Comparison of ENCODE assay signal across 9 cellular contexts in genomic region chrX:41457618-41458192, GRCh38. TPM values are rescaled to one million over a fixed set of nuclear protein-coding genes. Genes with fewer than 3 reads are reported as not detected.
A peak's percentile ranks its signal among the peaks of the same experiment; 100 is the strongest.
DNase-seq lines count a peak whose midpoint lies in the region; ATAC-seq and TF ChIP-seq lines count a peak whose summit lies in the region.
"Had no signal": no experiment of that assay in that cellular context is flagged by ENCODE, and none has a peak within 500 bp of the region (broad histone marks: within the 10 kb centered on the region; RNA-seq: fewer than 3 reads in every experiment).

No MANE protein-coding gene starts in this region.

- peaks cover 5% of the 10 kb centered on the region for H3K4me1 Mint-ChIP-seq in nephron progenitor cell

- H3K4me1 ChIP-seq in SJCRH30 = no peaks in the 10 kb centered on the region; the same call in 1 of the 2 replicates
- no peaks in the 10 kb centered on the region for H3K4me1 ChIP-seq in foreskin keratinocyte
- H3K4me1 ChIP-seq in prostate gland (replicated peaks) = no peaks in the 10 kb centered on the region

- peaks cover 45% of the 10 kb centered on the region for H3K9me3 Mint-ChIP-seq in nephron progenitor cell

- WGBS in prostate gland = 70% methylated on average over 7 of the region's 7 CpGs

- intact Hi-C loops in prostate gland (cut with DNase I) = no loop called here

- DNase-seq in GM06990 (ENCODE audit: extremely low read depth, insufficient read length) (no peak), SJCRH30 (peak; percentile 49 to 71), foreskin keratinocyte (no peak), mucosa of gallbladder (ENCODE audit: low spot score) (no peak), nephron progenitor cell (no peak), prostate gland (ENCODE audit: low spot score) (no peak)

- H3K27me3 ChIP-seq in GM06990 (replicated peaks; ENCODE audit: control insufficient read depth, insufficient read depth, low read length) (no peaks in the 10 kb centered on the region), SJCRH30 (no peaks in the 10 kb centered on the region), foreskin keratinocyte (no peaks in the 10 kb centered on the region), prostate gland (replicated peaks; ENCODE audit: insufficient read depth) (no peaks in the 10 kb centered on the region)

- H3K27ac ChIP-seq in SJCRH30 (peak overlapping the region; percentile 41; the same call in 1 of the 2 replicates), foreskin keratinocyte (no peak overlapping the region), prostate gland (no peak overlapping the region)

- ATAC-seq in GM21529 (IDR thresholded peaks at IDR 0.05; ENCODE audit: unreplicated experiment) (peak; percentile 59), foreskin keratinocyte (no peak), GM19351 (IDR thresholded peaks at IDR 0.05; ENCODE audit: unreplicated experiment) (no peak)

- no peaks in the 10 kb centered on the region for H3K36me3 Mint-ChIP-seq in nephron progenitor cell (ENCODE audit: low read depth)

- no peak for TF ChIP-seq POLR2A in prostate gland (IDR thresholded peaks at IDR 0.05)

- H3K4me3 ChIP-seq in GM06990 (replicated peaks; ENCODE audit: low read depth, low read length) (no peak overlapping the region), SJCRH30 (no peak overlapping the region), prostate gland (no peak overlapping the region)

- TF ChIP-seq CTCF in GM06990 (IDR thresholded peaks at IDR 0.05; ENCODE audit: insufficient read depth, low read length, poor library complexity, severe bottlenecking) = peak; percentile 19
- peak; percentile 29 for TF ChIP-seq CTCF in foreskin keratinocyte (conservative IDR thresholded peaks at IDR 0.05)
- no peak for TF ChIP-seq CTCF in nephron progenitor cell (IDR thresholded peaks at IDR 0.05)
- TF ChIP-seq CTCF in prostate gland (IDR thresholded peaks at IDR 0.05) = no peak

- H3K4me3 Mint-ChIP-seq in nephron progenitor cell = no peak overlapping the region

- peaks cover 7% of the 10 kb centered on the region for H3K27me3 Mint-ChIP-seq in nephron progenitor cell (ENCODE audit: low read depth, poor library complexity)

- H3K36me3 ChIP-seq in GM06990 (ENCODE audit: control insufficient read depth, insufficient read depth, low read length) (no peaks in the 10 kb centered on the region), SJCRH30 (no peaks in the 10 kb centered on the region), prostate gland (no peaks in the 10 kb centered on the region)

- H3K27ac Mint-ChIP-seq in nephron progenitor cell = no peak overlapping the region

- H3K9me3 ChIP-seq in SJCRH30 (replicated peaks) (no peaks in the 10 kb centered on the region), prostate gland (no peaks in the 10 kb centered on the region)

RNA-seq across cellular contexts. Expression of gene NYX, which starts 10.6 kb away (rescaled TPM):
- total RNA-seq in SJCRH30 (2014; rRNA removed; shearing (Covaris generic)) = not detected in 2 replicates
- total RNA-seq in foreskin keratinocyte (not detected in 2 replicates), mucosa of gallbladder (not detected), prostate gland (not detected)
- polyA plus RNA-seq in foreskin keratinocyte = not detected in 2 replicates
- total RNA-seq: bronchial epithelial cell had no signal

Comparison
In these comparisons a context has a peak if more than half of its experiments do, and no peak if none do; other contexts are left out.
1. DNase-seq: peak in SJCRH30 (2 of 2); none in GM06990 (single experiment), foreskin keratinocyte (0 of 2), mucosa of gallbladder (single experiment), nephron progenitor cell (single experiment) and prostate gland (single experiment).
2. CTCF ChIP-seq: peak in GM06990 (single experiment) and foreskin keratinocyte (single experiment); none in nephron progenitor cell (single experiment) and prostate gland (0 of 4).